Comparison of ENCODE assay signal across 26 cellular contexts in genomic region chr1:1558591-1558990, GRCh38. TPM values are rescaled to one million over a fixed set of nuclear protein-coding genes. Genes with fewer than 3 reads are reported as not detected.
DNase-seq lines count a peak whose midpoint lies in the region; ATAC-seq and TF ChIP-seq lines count a peak whose summit lies in the region.
"Had no signal": no experiment of that assay in that cellular context is flagged by ENCODE, and none has a peak within 500 bp of the region (broad histone marks: within the 10 kb centered on the region; RNA-seq: fewer than 3 reads in every experiment).

No MANE protein-coding gene starts in this region.

- H3K36me3 Mint-ChIP-seq in CD4-positive, alpha-beta T cell (ENCODE audit: low read depth), result peaks cover 40% of the 10 kb centered on the region
- H3K36me3 Mint-ChIP-seq in activated CD8-positive, alpha-beta T cell treated with anti-CD3 and anti-CD28 coated beads, Interleukin-2, amount 10 ng/mL, durations not matched to agents 7 days and 5 days (ENCODE audit: low read depth), result peaks cover 18% of the 10 kb centered on the region
- H3K36me3 Mint-ChIP-seq: activated naive CD4-positive, alpha-beta T cell treated with anti-CD3 and anti-CD28 coated beads, Interleukin-2, amount 50 U/mL, for 24 hours had no signal

- intact Hi-C loops in CD4-positive, alpha-beta T cell (cut with DNase I, micrococcal nuclease), result no loop called here
- intact Hi-C loops in HCT116 (cut with micrococcal nuclease), result no loop called here
- intact Hi-C loops in lower leg skin (cut with DNase I; ENCODE audit: low total_unique reads), result no loop called here

- H3K27me3 Mint-ChIP-seq in CD4-positive, alpha-beta T cell, result no peaks in the 10 kb centered on the region
- no peaks in the 10 kb centered on the region for H3K27me3 Mint-ChIP-seq in activated CD8-positive, alpha-beta T cell treated with anti-CD3 and anti-CD28 coated beads, Interleukin-2, amount 10 ng/mL, durations not matched to agents 7 days and 5 days (ENCODE audit: low read depth)
- H3K27me3 Mint-ChIP-seq: activated CD4-positive, alpha-beta memory T cell treated with anti-CD3 and anti-CD28 coated beads, Interleukin-2, amount 10 ng/mL, durations not matched to agents 7 days and 5 days; activated naive CD4-positive, alpha-beta T cell treated with anti-CD3 and anti-CD28 coated beads, Interleukin-2, amount 50 U/mL, for 24 hours had no signal

- H3K4me3 ChIP-seq in HCT116 (replicated peaks in 1 of 2; ENCODE audit: low read depth in 1 of 2, low read length in 2 of 2), result no peak overlapping the region
- no peak overlapping the region for H3K4me3 ChIP-seq in mesodermal cell (ENCODE audit: extremely low read depth, insufficient read depth, low read length, poor library complexity, severe bottlenecking)
- no peak overlapping the region for H3K4me3 ChIP-seq in lower leg skin (ENCODE audit: low read depth, poor library complexity, severe bottlenecking)
- no peak overlapping the region for H3K4me3 ChIP-seq in foreskin fibroblast (ENCODE audit: low read depth in 1 of 2, low read length in 2 of 2)
- H3K4me3 ChIP-seq in neuronal stem cell (ENCODE audit: low read length in 2 of 2), result no peak overlapping the region
- H3K4me3 ChIP-seq: neural progenitor cell, sigmoid colon, vagina had no signal

- CTCF ChIA-PET in CD4-positive, alpha-beta T cell (lab: Charles Lee), result no interaction called here
- CTCF ChIA-PET in HCT116 (lab: Charles Lee), result no interaction called here
- CTCF ChIA-PET in activated CD8-positive, alpha-beta T cell treated with anti-CD3 and anti-CD28 coated beads, Interleukin-2, amount 10 ng/mL, durations not matched to agents 7 days and 5 days (lab: Charles Lee), result no interaction called here

- H2AK5ac ChIP-seq in neuronal stem cell (ENCODE audit: low read depth, low read length), result no peak overlapping the region

- no peaks in the 10 kb centered on the region for H3K9me2 ChIP-seq in HCT116 (ENCODE audit: insufficient read depth)

- ATAC-seq in CD4-positive, alpha-beta T cell (ENCODE audit: poor library complexity), result no peak
- ATAC-seq in HCT116, result no peak
- no peak for ATAC-seq in activated CD8-positive, alpha-beta T cell treated with anti-CD3 and anti-CD28 coated beads, Interleukin-2, amount 10 ng/mL, durations not matched to agents 7 days and 5 days

- peaks cover 12% of the 10 kb centered on the region for H3K79me1 ChIP-seq in neuronal stem cell (ENCODE audit: low read depth, low read length)

- H3K36me3 ChIP-seq in HCT116 (ENCODE audit: control insufficient read depth in 1 of 2, insufficient read depth in 2 of 2, low read length in 2 of 2) (peaks cover 6 to 22% of the 10 kb centered on the region in 2 experiments), mesodermal cell (ENCODE audit: control insufficient read depth, insufficient read depth, low read length) (peaks cover 48% of the 10 kb centered on the region), neuronal stem cell (replicated peaks in 1 of 2; ENCODE audit: control insufficient read depth in 2 of 2, insufficient read depth in 2 of 2, low read length in 2 of 2) (peaks cover 16 to 44% of the 10 kb centered on the region in 2 donors)
- H3K36me3 ChIP-seq: neural progenitor cell had no signal

- H3K4me1 ChIP-seq in HCT116 (ENCODE audit: control insufficient read depth in 1 of 2, insufficient read depth in 2 of 2, low read length in 2 of 2) (peaks cover 0 to 16% of the 10 kb centered on the region in 2 experiments; a peak in 2 of 4 replicates), mesodermal cell (ENCODE audit: control insufficient read depth, insufficient read depth, low read length, poor library complexity, severe bottlenecking) (peaks cover 4% of the 10 kb centered on the region), neuronal stem cell (ENCODE audit: control insufficient read depth in 2 of 2, insufficient read depth in 1 of 2, low read depth in 1 of 2, low read length in 2 of 2) (peaks cover 8 to 15% of the 10 kb centered on the region in 2 donors)
- H3K4me1 ChIP-seq: neural progenitor cell, vagina had no signal

- BruUV-seq in HCT116 (replicated peaks; lab: Mats Ljungman, UMichigan), result no TSS peak

- no peak for TF ChIP-seq RAD21 in HCT116 (IDR thresholded peaks at IDR 0.05; ENCODE audit: low read depth)

- no peak overlapping the region for H3K9ac ChIP-seq in HCT116 (ENCODE audit: low read length)
- H3K9ac ChIP-seq in neuronal stem cell (ENCODE audit: low read depth, low read length, poor library complexity), result no peak overlapping the region
- H3K9ac ChIP-seq: neural progenitor cell had no signal

- no peak overlapping the region for H2BK5ac ChIP-seq in neuronal stem cell (ENCODE audit: low read length)

- H4K20me1 ChIP-seq in HCT116 (ENCODE audit: insufficient read depth), result no peaks in the 10 kb centered on the region; the same call in 1 of the 2 replicates

- no peak overlapping the region for H4K91ac ChIP-seq in neuronal stem cell (ENCODE audit: low read depth, low read length, poor library complexity)

- H3K79me2 ChIP-seq in HCT116 (ENCODE audit: insufficient read depth, low read length), result peaks cover 49% of the 10 kb centered on the region; the same call in 1 of the 2 replicates

- no peak overlapping the region for H3K4me2 ChIP-seq in HCT116 (ENCODE audit: low read length)
- no peak overlapping the region for H3K4me2 ChIP-seq in neuronal stem cell (ENCODE audit: insufficient read depth, low read length, poor library complexity, severe bottlenecking)
- H3K4me2 ChIP-seq: neural progenitor cell had no signal

- no peak overlapping the region for H2BK120ac ChIP-seq in neuronal stem cell (ENCODE audit: low read depth, low read length)

- no peak overlapping the region for H4K8ac ChIP-seq in neuronal stem cell (ENCODE audit: low read depth, low read length)

- RAD21 ChIA-PET in HCT116 (lab: Charles Lee; ENCODE audit: low non-redundant PET in 1 of 2, low total read pairs in 2 of 2, uncharacterized antibody in 2 of 2, unreplicated experiment in 2 of 2), result no interaction called here

- H3K9me3 Mint-ChIP-seq in CD4-positive, alpha-beta T cell, result no peaks in the 10 kb centered on the region
- no peaks in the 10 kb centered on the region for H3K9me3 Mint-ChIP-seq in activated CD8-positive, alpha-beta T cell treated with anti-CD3 and anti-CD28 coated beads, Interleukin-2, amount 10 ng/mL, durations not matched to agents 7 days and 5 days (ENCODE audit: insufficient read depth)
- H3K9me3 Mint-ChIP-seq: activated CD4-positive, alpha-beta memory T cell treated with anti-CD3 and anti-CD28 coated beads, Interleukin-2, amount 10 ng/mL, durations not matched to agents 7 days and 5 days; activated naive CD4-positive, alpha-beta T cell treated with anti-CD3 and anti-CD28 coated beads, Interleukin-2, amount 50 U/mL, for 24 hours; neural progenitor cell had no signal

- H3K4me1 Mint-ChIP-seq in CD4-positive, alpha-beta T cell (ENCODE audit: low read depth), result peaks cover 3% of the 10 kb centered on the region
- H3K4me1 Mint-ChIP-seq in activated CD8-positive, alpha-beta T cell treated with anti-CD3 and anti-CD28 coated beads, Interleukin-2, amount 10 ng/mL, durations not matched to agents 7 days and 5 days (ENCODE audit: low read depth), result peaks cover 8% of the 10 kb centered on the region
- H3K4me1 Mint-ChIP-seq: activated CD4-positive, alpha-beta memory T cell treated with anti-CD3 and anti-CD28 coated beads, Interleukin-2, amount 10 ng/mL, durations not matched to agents 7 days and 5 days had no signal

- H3K14ac ChIP-seq in neuronal stem cell (ENCODE audit: low read length), result no peak overlapping the region

- H3K27ac Mint-ChIP-seq in CD4-positive, alpha-beta T cell, result peak overlapping the region; percentile 18
- peak overlapping the region; percentile 44 for H3K27ac Mint-ChIP-seq in activated CD8-positive, alpha-beta T cell treated with anti-CD3 and anti-CD28 coated beads, Interleukin-2, amount 10 ng/mL, durations not matched to agents 7 days and 5 days
- H3K27ac Mint-ChIP-seq: activated CD4-positive, alpha-beta memory T cell treated with anti-CD3 and anti-CD28 coated beads, Interleukin-2, amount 10 ng/mL, durations not matched to agents 7 days and 5 days; activated naive CD4-positive, alpha-beta T cell treated with anti-CD3 and anti-CD28 coated beads, Interleukin-2, amount 50 U/mL, for 24 hours; neural progenitor cell had no signal

- no peak for DNase-seq in CD4-positive, alpha-beta T cell
- no peak for DNase-seq in HCT116 (ENCODE audit: low read depth, low spot score)
- DNase-seq in activated CD8-positive, alpha-beta T cell treated with anti-CD3 and anti-CD28 coated beads, Interleukin-2, amount 10 ng/mL, durations not matched to agents 7 days and 5 days, result no peak
- DNase-seq in lower leg skin (ENCODE audit: low spot score in 2 of 2), result no peak
- DNase-seq in foreskin fibroblast, result no peak
- DNase-seq in neuronal stem cell (ENCODE audit: low spot score), result no peak
- DNase-seq: activated CD4-positive, alpha-beta memory T cell treated with anti-CD3 and anti-CD28 coated beads, Interleukin-2, amount 10 ng/mL, durations not matched to agents 7 days and 5 days; effector memory CD4-positive, alpha-beta T cell; HCEC 1CT; KBM-7; MM.1S; NCI-H1417 treated with DMSO at 0.1 percent for 48 hours; NCI-H2107; NCI-H510A treated with DMSO at 0.1 percent for 48 hours; NK-92 treated with Interleukin-12 subunit alpha and Interleukin-12 subunit beta, amount 100 ng/mL, for 24 hours; sigmoid colon; stimulated activated CD4-positive, alpha-beta T cell treated with anti-CD3 and anti-CD28 coated beads, Interleukin-15, amount 100 ng/mL, for 24 hours; stimulated activated CD8-positive, alpha-beta memory T cell treated with anti-CD3 and anti-CD28 coated beads, Interleukin-4, amount 100 ng/mL, for 48 hours; substantia nigra; T1000 had no signal

- H3K27me3 ChIP-seq in CD4-positive, alpha-beta T cell (ENCODE audit: control insufficient read depth, insufficient read depth, low read length), result no peaks in the 10 kb centered on the region
- H3K27me3 ChIP-seq in HCT116 (ENCODE audit: insufficient read depth, low read length) (no peaks in the 10 kb centered on the region), neuronal stem cell (ENCODE audit: control insufficient read depth in 3 of 3, insufficient read depth in 3 of 3, low read depth in 1 of 3, low read length in 3 of 3) (no peaks in the 10 kb centered on the region)
- H3K27me3 ChIP-seq: neural progenitor cell, sigmoid colon, vagina had no signal

- H3K18ac ChIP-seq in neuronal stem cell (ENCODE audit: low read length), result no peak overlapping the region

- no peak overlapping the region for H3K4ac ChIP-seq in neuronal stem cell (ENCODE audit: low read length)

- POLR2A ChIA-PET in CD4-positive, alpha-beta T cell (lab: Charles Lee), result interaction anchor here (0.9 kb wide), 1 partner anchor 10 kb away, joined by 3 read pairs; no protein-coding TSS in a partner anchor
- POLR2A ChIA-PET in HCT116 (lab: Charles Lee), result no interaction called here
- POLR2A ChIA-PET in activated CD8-positive, alpha-beta T cell treated with anti-CD3 and anti-CD28 coated beads, Interleukin-2, amount 10 ng/mL, durations not matched to agents 7 days and 5 days (lab: Charles Lee), result no interaction called here

- no peak for TF ChIP-seq CTCF in CD4-positive, alpha-beta T cell (IDR thresholded peaks at IDR 0.05)
- TF ChIP-seq CTCF in HCT116 (IDR thresholded peaks at IDR 0.05 in 2 of 3, conservative IDR thresholded peaks at IDR 0.05 in 1 of 3; ENCODE audit: borderline replicate concordance in 1 of 3, insufficient read depth in 1 of 3, low read depth in 2 of 3, low read length in 2 of 3), result no peak
- no peak for TF ChIP-seq CTCF in lower leg skin (IDR thresholded peaks at IDR 0.05)
- no peak for TF ChIP-seq CTCF in foreskin fibroblast (IDR thresholded peaks at IDR 0.05; ENCODE audit: low read depth, low read length)

- H3K4me3 Mint-ChIP-seq in CD4-positive, alpha-beta T cell, result no peak overlapping the region
- no peak overlapping the region for H3K4me3 Mint-ChIP-seq in activated CD8-positive, alpha-beta T cell treated with anti-CD3 and anti-CD28 coated beads, Interleukin-2, amount 10 ng/mL, durations not matched to agents 7 days and 5 days
- H3K4me3 Mint-ChIP-seq: activated CD4-positive, alpha-beta memory T cell treated with anti-CD3 and anti-CD28 coated beads, Interleukin-2, amount 10 ng/mL, durations not matched to agents 7 days and 5 days; activated naive CD4-positive, alpha-beta T cell treated with anti-CD3 and anti-CD28 coated beads, Interleukin-2, amount 50 U/mL, for 24 hours; CD14-positive monocyte; neural progenitor cell had no signal

- H3K23ac ChIP-seq in neuronal stem cell (ENCODE audit: low read depth, low read length, poor library complexity), result no peak overlapping the region

- no peak overlapping the region for H3K27ac ChIP-seq in CD4-positive, alpha-beta T cell (ENCODE audit: low read depth, low read length)
- H3K27ac ChIP-seq in HCT116 (ENCODE audit: low read depth, low read length), result no peak overlapping the region
- H3K27ac ChIP-seq in mesodermal cell (ENCODE audit: low read depth, low read length, severe bottlenecking), result peak overlapping the region; percentile 10
- no peak overlapping the region for H3K27ac ChIP-seq in neuronal stem cell (replicated peaks; ENCODE audit: low read length)
- H3K27ac ChIP-seq: neural progenitor cell, sigmoid colon, vagina had no signal

- no peaks in the 10 kb centered on the region for H3K9me3 ChIP-seq in CD4-positive, alpha-beta T cell (ENCODE audit: control insufficient read depth, low read length)
- H3K9me3 ChIP-seq in HCT116 (ENCODE audit: control insufficient read depth in 1 of 2, insufficient read depth in 1 of 2, low read depth in 1 of 2, low read length in 2 of 2) (no peaks in the 10 kb centered on the region), mesodermal cell (ENCODE audit: control insufficient read depth, low read length) (no peaks in the 10 kb centered on the region), neuronal stem cell (replicated peaks in 1 of 2; ENCODE audit: control insufficient read depth in 2 of 2, insufficient read depth in 1 of 2, low read depth in 1 of 2, low read length in 2 of 2) (no peaks in the 10 kb centered on the region)
- H3K9me3 ChIP-seq: sigmoid colon, vagina had no signal

- WGBS in mesodermal cell (ENCODE audit: insufficient coverage in 2 of 2), 2 experiments, result 89 to 94% methylated on average over 2 to 4 of the region's 4 CpGs
- WGBS in lower leg skin, 2 donors, result 57 to 90% methylated on average over 4 of the region's 4 CpGs
- WGBS in neuronal stem cell (ENCODE audit: extremely low coverage in 2 of 2, insufficient read length in 2 of 2, insufficient replicate concordance in 1 of 2), 2 donors, result no CpG with 5 or more reads among the region's 4 CpGs

- no peak for TF ChIP-seq POLR2A in HCT116 (IDR thresholded peaks at IDR 0.05; ENCODE audit: borderline replicate concordance, extremely low read depth, insufficient read depth, insufficient read length)
- TF ChIP-seq POLR2A in lower leg skin (IDR thresholded peaks at IDR 0.05), result no peak

- H2BK15ac ChIP-seq in neuronal stem cell (ENCODE audit: low read length), result no peak overlapping the region

- no peak overlapping the region for H2AFZ ChIP-seq in HCT116 (ENCODE audit: low read depth, low read length, poor library complexity, severe bottlenecking)
- H2AFZ ChIP-seq in neuronal stem cell (ENCODE audit: low read length), result no peak overlapping the region
- H2AFZ ChIP-seq: neural progenitor cell had no signal

- no peak overlapping the region for H2BK12ac ChIP-seq in neuronal stem cell (ENCODE audit: low read length)

RNA-seq across cellular contexts. Expression of gene SSU72, which starts 16.1 kb away (rescaled TPM):
- total RNA-seq in CD4-positive, alpha-beta T cell, result 100 to 1,000 TPM in 1 of 2 experiments, 10 to 100 TPM in 1; 95.4 to 101 TPM
- total RNA-seq in HCT116 (2021; ENCODE audit: unreplicated experiment) (134 TPM), lower leg skin (100 to 1,000 TPM in 3 of 4 donors, 10 to 100 TPM in 1; 96.4 to 163 (median 123) TPM)
- polyA plus RNA-seq in HCT116 (2012), result 76.4 and 94.8 TPM in 2 replicates
- 100 to 1,000 TPM; 123 to 129 TPM for total RNA-seq in activated CD8-positive, alpha-beta T cell treated with anti-CD3 and anti-CD28 coated beads, Interleukin-2, amount 10 ng/mL, durations not matched to agents 7 days and 5 days
- 130 TPM for polyA plus RNA-seq in mesodermal cell (2013, experiment 1 of 2)
- 125 TPM for polyA plus RNA-seq in mesodermal cell (2013, experiment 2 of 2)
- 147 TPM for polyA plus RNA-seq in neuronal stem cell (2013, experiment 1 of 2)
- 144 TPM for polyA plus RNA-seq in neuronal stem cell (2013, experiment 2 of 2)

RNA-seq across cellular contexts. Expression of gene TMEM240, which starts 18.2 kb away (rescaled TPM):
- 1 to 10 TPM in 1 of 2 experiments, under 1 TPM in 1; 0.75 to 1.5 TPM for total RNA-seq in CD4-positive, alpha-beta T cell
- total RNA-seq in HCT116 (2021; ENCODE audit: unreplicated experiment) (2.3 TPM), lower leg skin (1 to 10 TPM in 2 of 4 donors, under 1 TPM in 1, not detected in 1; 0.57 to 2.6 (median 2.0) TPM)
- 1.1 and 1.6 TPM in 2 replicates for polyA plus RNA-seq in HCT116 (2012)
- 1 to 10 TPM; 1.0 to 1.1 TPM for total RNA-seq in activated CD8-positive, alpha-beta T cell treated with anti-CD3 and anti-CD28 coated beads, Interleukin-2, amount 10 ng/mL, durations not matched to agents 7 days and 5 days
- 9.3 TPM for polyA plus RNA-seq in mesodermal cell (2013, experiment 1 of 2)
- 8.6 TPM for polyA plus RNA-seq in mesodermal cell (2013, experiment 2 of 2)
- polyA plus RNA-seq in neuronal stem cell (2013, experiment 1 of 2), result 8.8 TPM
- polyA plus RNA-seq in neuronal stem cell (2013, experiment 2 of 2), result 8.6 TPM
- total RNA-seq: RPMI7951 had no signal
- polyA plus RNA-seq: CD14-positive monocyte had no signal

RNA-seq across cellular contexts. Expression of gene FNDC10, which starts 41.3 kb away (rescaled TPM):
- 1 to 10 TPM; 1.0 to 1.3 TPM for total RNA-seq in CD4-positive, alpha-beta T cell
- total RNA-seq in HCT116 (2021; ENCODE audit: unreplicated experiment) (8.4 TPM), lower leg skin (10 to 100 TPM; 10.5 to 18.9 (median 13.3) TPM)
- polyA plus RNA-seq in HCT116 (2012), result 4.1 and 6.1 TPM in 2 replicates
- total RNA-seq in activated CD8-positive, alpha-beta T cell treated with anti-CD3 and anti-CD28 coated beads, Interleukin-2, amount 10 ng/mL, durations not matched to agents 7 days and 5 days, result 1 to 10 TPM; 7.5 to 9.3 TPM
- polyA plus RNA-seq in mesodermal cell (2013, experiment 1 of 2), result 4.2 TPM
- polyA plus RNA-seq in mesodermal cell (2013, experiment 2 of 2), result 4.1 TPM
- 12.4 TPM for polyA plus RNA-seq in neuronal stem cell (2013, experiment 1 of 2)
- polyA plus RNA-seq in neuronal stem cell (2013, experiment 2 of 2), result 11.8 TPM

RNA-seq across cellular contexts. Expression of gene ATAD3A, which starts 46.6 kb away (rescaled TPM):
- 10 to 100 TPM; 17.0 to 19.5 TPM for total RNA-seq in CD4-positive, alpha-beta T cell
- 92.3 TPM for total RNA-seq in HCT116 (2021; ENCODE audit: unreplicated experiment)
- 59.7 and 59.8 TPM in 2 replicates for polyA plus RNA-seq in HCT116 (2012)
- 10 to 100 TPM; 51.6 to 57.4 TPM for total RNA-seq in activated CD8-positive, alpha-beta T cell treated with anti-CD3 and anti-CD28 coated beads, Interleukin-2, amount 10 ng/mL, durations not matched to agents 7 days and 5 days
- polyA plus RNA-seq in mesodermal cell (2013, experiment 1 of 2), result 34.4 TPM
- 30.2 TPM for polyA plus RNA-seq in mesodermal cell (2013, experiment 2 of 2)
- total RNA-seq in lower leg skin, result 10 to 100 TPM; 23.2 to 33.3 (median 26.9) TPM
- 20.2 TPM for polyA plus RNA-seq in neuronal stem cell (2013, experiment 1 of 2)
- polyA plus RNA-seq in neuronal stem cell (2013, experiment 2 of 2), result 19.1 TPM

RNA-seq across cellular contexts. Expression of gene MIB2, which starts 56.7 kb away (rescaled TPM):
- 10 to 100 TPM; 58.3 to 59.4 TPM for total RNA-seq in CD4-positive, alpha-beta T cell
- total RNA-seq in HCT116 (2021; ENCODE audit: unreplicated experiment) (194 TPM), lower leg skin (100 to 1,000 TPM; 117 to 216 (median 138) TPM)
- 136 and 167 TPM in 2 replicates for polyA plus RNA-seq in HCT116 (2012)
- 10 to 100 TPM; 49.3 to 50.7 TPM for total RNA-seq in activated CD8-positive, alpha-beta T cell treated with anti-CD3 and anti-CD28 coated beads, Interleukin-2, amount 10 ng/mL, durations not matched to agents 7 days and 5 days
- polyA plus RNA-seq in mesodermal cell (2013, experiment 1 of 2), result 46.6 TPM
- 34.3 TPM for polyA plus RNA-seq in mesodermal cell (2013, experiment 2 of 2)
- 60.6 TPM for polyA plus RNA-seq in neuronal stem cell (2013, experiment 1 of 2)
- polyA plus RNA-seq in neuronal stem cell (2013, experiment 2 of 2), result 58.5 TPM
